7 cellular contexts compared by ENCODE assay signal in the genomic region with DNA sequence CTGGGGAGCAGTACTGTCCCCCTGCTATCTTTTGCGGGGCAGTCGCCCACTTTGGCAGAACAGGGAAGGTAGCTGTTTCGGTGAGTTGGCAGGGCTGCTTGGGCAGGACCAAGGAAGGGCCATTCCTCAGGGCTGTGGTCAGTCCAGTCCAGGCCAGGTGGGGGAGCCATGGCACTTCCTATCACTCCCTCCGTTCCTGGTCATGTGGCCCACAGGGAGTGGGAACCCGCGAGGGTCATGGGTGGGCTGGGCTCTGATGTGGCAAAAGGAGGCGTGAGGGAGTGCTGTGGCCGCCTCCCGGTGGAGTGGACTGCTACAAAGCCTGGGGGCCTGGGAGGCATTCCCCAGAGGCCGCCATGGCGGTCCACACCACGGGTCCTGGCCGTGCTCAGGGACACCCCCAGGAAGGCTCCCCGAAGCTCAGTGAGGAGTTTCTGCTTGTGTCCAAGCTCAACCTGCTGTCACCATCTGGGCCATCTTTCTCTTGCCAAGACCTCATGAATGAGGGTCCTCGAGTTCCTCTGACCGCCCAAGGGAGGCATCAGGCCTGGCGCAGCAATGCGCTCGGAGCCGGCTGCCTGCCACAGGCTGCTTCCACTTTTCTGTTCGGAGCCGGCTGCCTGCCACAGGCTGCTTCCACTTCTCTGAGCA. TPM values are rescaled to one million over a fixed set of nuclear protein-coding genes. Genes with fewer than 3 reads are reported as not detected.
DNase-seq lines count a peak whose midpoint lies in the region; ATAC-seq and TF ChIP-seq lines count a peak whose summit lies in the region.
"Had no signal": no experiment of that assay in that cellular context is flagged by ENCODE, and none has a peak within 500 bp of the region (broad histone marks: within the 10 kb centered on the region; RNA-seq: fewer than 3 reads in every experiment).

No MANE protein-coding gene starts in this region.

- TF ChIP-seq CTCF in AG04450 (IDR thresholded peaks at IDR 0.05; ENCODE audit: low read depth, low read length) = peak; percentile 15; the same call in 1 of the 2 replicates

- intact Hi-C loops in left ventricle myocardium superior (cut with micrococcal nuclease) = no loop called here

- CTCF ChIA-PET in AG04450 (lab: Charles Lee) = interaction anchor here (0.7 kb wide), 1 partner anchor 12 kb away, joined by 3 read pairs; no protein-coding TSS in a partner anchor

- H3K36me3 ChIP-seq in SJCRH30 = peaks cover 29% of the 10 kb centered on the region; the same call in 1 of the 2 replicates

- H3K4me3 ChIP-seq in AG04450 (ENCODE audit: low read depth, low read length) (no peak overlapping the region), SJCRH30 (no peak overlapping the region)

- DNase-seq in AG04450 (ENCODE audit: low read depth, low spot score) = no peak
- peak; percentile 42 to 48 for DNase-seq in SJCRH30
- no peak for DNase-seq in left ventricle myocardium superior
- DNase-seq in NCI-H2107 treated with DMSO at 0.1 percent for 48 hours (lab: John Stamatoyannopoulos, UW; ENCODE audit: unreplicated experiment) = no peak
- DNase-seq in activated CD4-positive, alpha-beta T cell treated with anti-CD3 and anti-CD28 coated beads for 4 hours = no peak
- DNase-seq: activated T-cell treated with anti-CD3 and anti-CD28 coated beads for 4 hours had no signal

- no peaks in the 10 kb centered on the region; the same call in 1 of the 2 replicates for H3K9me3 ChIP-seq in AG04450 (ENCODE audit: control insufficient read depth, insufficient read depth, low read length)
- H3K9me3 ChIP-seq in SJCRH30 (replicated peaks) = no peaks in the 10 kb centered on the region

- POLR2A ChIA-PET in AG04450 (lab: Yijun Ruan, JAX) = interaction anchor here (0.6 kb wide), 1 partner anchor 41 kb away, joined by 3 read pairs; no protein-coding TSS in a partner anchor

- H3K27me3 ChIP-seq in AG04450 (ENCODE audit: control insufficient read depth, insufficient read depth, low read length) (no peaks in the 10 kb centered on the region), SJCRH30 (no peaks in the 10 kb centered on the region)

- H3K27ac ChIP-seq in AG04450 (ENCODE audit: low read depth, low read length) = no peak overlapping the region
- no peak overlapping the region for H3K27ac ChIP-seq in SJCRH30

- H3K4me1 ChIP-seq in SJCRH30 = no peaks in the 10 kb centered on the region

- ATAC-seq in left ventricle myocardium superior = peak; percentile 41
- no peak for ATAC-seq in HG03108 (IDR thresholded peaks at IDR 0.05; ENCODE audit: unreplicated experiment)

RNA-seq across cellular contexts. Expression of gene CHID1, which starts 11.9 kb away (rescaled TPM):
- 95.5 and 120 TPM in 2 replicates for polyA plus RNA-seq in AG04450 (2011; rRNA removed)
- polyA minus RNA-seq in AG04450 (2011; rRNA and poly(A)+ RNA removed) = 54.1 and 64.8 TPM in 2 replicates
- 51.4 and 56.7 TPM in 2 replicates for total RNA-seq in SJCRH30 (2014; rRNA removed; shearing (Covaris generic))
- 53.0 TPM for total RNA-seq in left ventricle myocardium superior

RNA-seq across cellular contexts. Expression of gene AP2A2, which starts 27.0 kb away (rescaled TPM):
- polyA plus RNA-seq in AG04450 (2011; rRNA removed) = 54.2 and 55.7 TPM in 2 replicates
- polyA minus RNA-seq in AG04450 (2011; rRNA and poly(A)+ RNA removed) = 76.1 and 140 TPM in 2 replicates
- 40.6 and 42.6 TPM in 2 replicates for total RNA-seq in SJCRH30 (2014; rRNA removed; shearing (Covaris generic))
- 42.6 TPM for total RNA-seq in left ventricle myocardium superior

RNA-seq across cellular contexts. Expression of gene TSPAN4, which starts 56.0 kb away (rescaled TPM):
- 92.6 and 134 TPM in 2 replicates for polyA plus RNA-seq in AG04450 (2011; rRNA removed)
- 42.0 and 58.6 TPM in 2 replicates for polyA minus RNA-seq in AG04450 (2011; rRNA and poly(A)+ RNA removed)
- total RNA-seq in SJCRH30 (2014; rRNA removed; shearing (Covaris generic)) = 26.0 and 26.9 TPM in 2 replicates
- 40.5 TPM for total RNA-seq in left ventricle myocardium superior

RNA-seq across cellular contexts. Expression of gene POLR2L, which starts 56.3 kb away (rescaled TPM):
- 211 and 431 TPM in 2 replicates for polyA plus RNA-seq in AG04450 (2011; rRNA removed)
- polyA minus RNA-seq in AG04450 (2011; rRNA and poly(A)+ RNA removed) = 61.0 and 70.5 TPM in 2 replicates
- 292 and 344 TPM in 2 replicates for total RNA-seq in SJCRH30 (2014; rRNA removed; shearing (Covaris generic))
- total RNA-seq in left ventricle myocardium superior = 266 TPM

Comparison
In these comparisons a context has a peak if more than half of its experiments do, and no peak if none do; other contexts are left out.
1. DNase-seq: peak in SJCRH30 (2 of 2); none in AG04450 (single experiment), left ventricle myocardium superior (single experiment), NCI-H2107 treated with DMSO at 0.1 percent for 48 hours (single experiment) and activated CD4-positive, alpha-beta T cell treated with anti-CD3 and anti-CD28 coated beads for 4 hours (0 of 2).